11 cellular contexts compared by ENCODE assay signal in the genomic region with DNA sequence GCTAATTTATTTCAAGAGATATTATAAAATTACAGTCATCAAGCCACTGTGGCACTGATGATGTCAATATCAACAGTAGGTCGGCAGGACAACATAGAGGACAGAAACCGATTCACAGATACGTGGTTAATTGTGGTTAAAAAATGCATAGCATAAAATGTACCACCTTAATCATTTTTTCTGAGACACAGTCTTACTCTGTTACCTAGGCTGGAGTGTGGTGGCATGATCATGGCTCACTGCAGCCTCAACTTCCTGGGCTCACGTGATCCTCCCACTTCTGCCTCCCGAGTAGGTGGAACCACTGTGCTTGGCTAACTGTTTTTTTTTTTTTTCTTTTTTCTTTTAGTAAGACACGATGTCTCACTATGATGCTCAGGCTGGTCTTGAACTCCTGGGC.
"Had no signal": no experiment of that assay in that cellular context is flagged by ENCODE, and none has a peak within 500 bp of the region (broad histone marks: within the 10 kb centered on the region; RNA-seq: fewer than 3 reads in every experiment).

No MANE protein-coding gene starts in this region.

- H3K4me3 Mint-ChIP-seq: activated naive CD4-positive, alpha-beta T cell treated with anti-CD3 and anti-CD28 coated beads, Interleukin-2, amount 50 U/mL, for 24 hours; endodermal cell had no signal

- H3K27me3 Mint-ChIP-seq: activated naive CD4-positive, alpha-beta T cell treated with anti-CD3 and anti-CD28 coated beads, Interleukin-2, amount 50 U/mL, for 24 hours had no signal

- H3K27ac Mint-ChIP-seq: endodermal cell had no signal

- DNase-seq: brain microvascular endothelial cell, endodermal cell, erythroblast, kidney, left ventricle myocardium superior, mesendoderm, psoas muscle, spleen, T1000 had no signal

- ATAC-seq: left ventricle myocardium superior, psoas muscle, right lobe of liver had no signal

- H3K4me1 Mint-ChIP-seq: endodermal cell had no signal
